In genomic region chr13:21813844-21814243, GRCh38 we compare ENCODE assay signal across 20 cellular contexts.
"Had no signal": no experiment of that assay in that cellular context is flagged by ENCODE, and none has a peak within 500 bp of the region (broad histone marks: within the 10 kb centered on the region; RNA-seq: fewer than 3 reads in every experiment).

No MANE protein-coding gene starts in this region.

- H3K27ac Mint-ChIP-seq: effector memory CD8-positive, alpha-beta T cell; natural killer cell; neural progenitor cell; progenitor cell of endocrine pancreas; stimulated activated naive B cell treated with anti-CD40 and anti-IgM and Interleukin-4, amounts not matched to agents 10 μg/mL and 1 μg/mL and 100 μg/mL, for 72 hours; stimulated activated naive CD8-positive, alpha-beta T cell treated with anti-CD3 and anti-CD28 coated beads, Interleukin-15, Interleukin-2, amounts not matched to agents 100 ng/mL and 50 ng/mL, for 24 hours had no signal

- H3K27ac ChIP-seq: lower lobe of right lung, neural progenitor cell, parathyroid adenoma, sigmoid colon, spleen, thoracic aorta, tibial nerve, upper lobe of left lung had no signal

- H3K9me3 Mint-ChIP-seq: effector memory CD8-positive, alpha-beta T cell; natural killer cell had no signal

- H3K36me3 Mint-ChIP-seq: natural killer cell; neural progenitor cell; stimulated activated naive B cell treated with anti-CD40 and anti-IgM and Interleukin-4, amounts not matched to agents 10 μg/mL and 1 μg/mL and 100 μg/mL, for 72 hours had no signal

- DNase-seq: cerebellar nuclear complex; cortex of kidney; effector memory CD8-positive, alpha-beta T cell; kidney; left cardiac atrium; left ventricle myocardium superior; lower lobe of right lung; natural killer cell; right cardiac atrium; sigmoid colon; spleen; stimulated activated CD4-positive, alpha-beta T cell treated with anti-CD3 and anti-CD28 coated beads, Interleukin-2, amount 100 ng/mL, for 48 hours; stimulated activated naive B cell treated with anti-CD40 and anti-IgM and Interleukin-4, amounts not matched to agents 10 μg/mL and 1 μg/mL and 100 μg/mL, for 72 hours; upper lobe of left lung had no signal

- H3K4me1 Mint-ChIP-seq: natural killer cell; stimulated activated naive B cell treated with anti-CD40 and anti-IgM and Interleukin-4, amounts not matched to agents 10 μg/mL and 1 μg/mL and 100 μg/mL, for 72 hours had no signal

- H3K4me3 Mint-ChIP-seq: effector memory CD8-positive, alpha-beta T cell; natural killer cell; neural progenitor cell; stimulated activated naive B cell treated with anti-CD40 and anti-IgM and Interleukin-4, amounts not matched to agents 10 μg/mL and 1 μg/mL and 100 μg/mL, for 72 hours; stimulated activated naive CD8-positive, alpha-beta T cell treated with anti-CD3 and anti-CD28 coated beads, Interleukin-15, Interleukin-2, amounts not matched to agents 100 ng/mL and 50 ng/mL, for 24 hours had no signal
